ENCODE assay signal across 9 cellular contexts in the genomic region with DNA sequence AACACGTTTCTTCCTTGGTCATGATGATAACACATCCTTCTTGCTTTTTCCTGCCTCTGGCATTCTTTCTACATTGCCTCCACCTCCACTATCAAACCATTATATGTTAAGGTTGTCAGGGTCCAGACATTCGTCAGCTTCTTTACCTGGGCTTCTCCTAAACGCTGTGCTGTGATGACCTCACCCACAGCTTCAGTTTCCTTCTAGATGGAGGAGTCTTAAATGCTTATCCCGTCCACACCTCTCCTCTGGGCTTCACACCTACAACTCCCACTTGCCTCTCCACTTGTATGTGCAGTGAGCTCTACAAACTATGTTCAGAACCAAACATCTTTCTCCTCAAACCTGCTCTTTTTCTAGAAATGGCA. TPM values are rescaled to one million over a fixed set of nuclear protein-coding genes. Genes with fewer than 3 reads are reported as not detected.
DNase-seq lines count a peak whose midpoint lies in the region; ATAC-seq and TF ChIP-seq lines count a peak whose summit lies in the region.
"Had no signal": no experiment of that assay in that cellular context is flagged by ENCODE, and none has a peak within 500 bp of the region (broad histone marks: within the 10 kb centered on the region; RNA-seq: fewer than 3 reads in every experiment).

No MANE protein-coding gene starts in this region.

- DNase-seq in Caco-2 (no peak), cardiac fibroblast (ENCODE audit: low read depth in 2 of 2) (no peak), neural progenitor cell (ENCODE audit: low spot score) (no peak), posterior cingulate gyrus (no peak), pons (ENCODE audit: low spot score) (no peak), AML-193 (lab: John Stamatoyannopoulos, UW) (no peak)

- peak overlapping the region; percentile 74 for H2AFZ ChIP-seq in neural progenitor cell (replicated peaks)

- no peaks in the 10 kb centered on the region for H3K27me3 Mint-ChIP-seq in Caco-2 (ENCODE audit: insufficient read depth, unreplicated experiment)
- no peaks in the 10 kb centered on the region for H3K27me3 Mint-ChIP-seq in neural progenitor cell (ENCODE audit: insufficient read depth, low read depth)

- H3K9ac ChIP-seq in neural progenitor cell, result no peak overlapping the region

- H3K27me3 ChIP-seq in Caco-2 (replicated peaks; ENCODE audit: control insufficient read depth, insufficient read depth, low read length) (no peaks in the 10 kb centered on the region), neural progenitor cell (peaks cover 52% of the 10 kb centered on the region)

- TSS peak; percentile 93 for BruUV-seq in Caco-2 (replicated peaks; lab: Mats Ljungman, UMichigan)

- H3K27ac ChIP-seq in neural progenitor cell, result no peak overlapping the region

- ATAC-seq in HG02981 (IDR thresholded peaks at IDR 0.05; ENCODE audit: unreplicated experiment) (peak; percentile 1), GM18519 (IDR thresholded peaks at IDR 0.05; ENCODE audit: low FRiP score, unreplicated experiment) (no peak)

- POLR2A ChIA-PET in Caco-2 (lab: Charles Lee), result interaction anchor here (0.6 to 1.0 kb wide), 4 partner anchors 27 to 551 kb away, joined by 3 read pairs; partner anchors contain the start of gene NEMP2

- no peaks in the 10 kb centered on the region for H3K9me3 Mint-ChIP-seq in Caco-2 (ENCODE audit: unreplicated experiment)
- H3K9me3 Mint-ChIP-seq in neural progenitor cell, result no peaks in the 10 kb centered on the region
- H3K9me3 Mint-ChIP-seq: brain had no signal

- H3K4me2 ChIP-seq in neural progenitor cell, result peak overlapping the region; percentile 76

- no peak for TF ChIP-seq CTCF in Caco-2 (IDR thresholded peaks at IDR 0.05; ENCODE audit: insufficient read depth in 1 of 2, low read depth in 1 of 2, low read length in 1 of 2, severe bottlenecking in 1 of 2, unreplicated experiment in 1 of 2)
- TF ChIP-seq CTCF in cardiac fibroblast (IDR thresholded peaks at IDR 0.05; ENCODE audit: low read depth, low read length), result no peak
- no peak for TF ChIP-seq CTCF in neural progenitor cell (IDR thresholded peaks at IDR 0.05)

- H3K4me1 ChIP-seq in Caco-2 (peaks cover 20% of the 10 kb centered on the region), neural progenitor cell (peaks cover 7% of the 10 kb centered on the region)

- H3K9me3 ChIP-seq in Caco-2 (no peaks in the 10 kb centered on the region), neural progenitor cell (ENCODE audit: low read depth) (no peaks in the 10 kb centered on the region)

- H3K27ac Mint-ChIP-seq in Caco-2 (ENCODE audit: unreplicated experiment), result no peak overlapping the region
- no peak overlapping the region for H3K27ac Mint-ChIP-seq in neural progenitor cell
- H3K27ac Mint-ChIP-seq: brain had no signal

- H3K4me1 Mint-ChIP-seq in Caco-2 (ENCODE audit: low read depth, unreplicated experiment) (no peaks in the 10 kb centered on the region), neural progenitor cell (no peaks in the 10 kb centered on the region)
- H3K4me1 Mint-ChIP-seq: brain had no signal

- intact Hi-C loops in Caco-2 (cut with micrococcal nuclease; ENCODE audit: unreplicated experiment), result loop anchor here (1.0 to 5.0 kb wide), 4 partner anchors 16 to 157 kb away; partner anchors contain the start of gene GLS
- intact Hi-C loops in posterior cingulate gyrus (cut with DNase I), result no loop called here

- no peaks in the 10 kb centered on the region for H3K36me3 ChIP-seq in Caco-2 (ENCODE audit: control insufficient read depth, insufficient read depth, low read length)
- peaks cover under 1% of the 10 kb centered on the region for H3K36me3 ChIP-seq in neural progenitor cell

- H3K36me3 Mint-ChIP-seq in Caco-2 (ENCODE audit: insufficient read depth, unreplicated experiment) (peaks cover 8% of the 10 kb centered on the region), neural progenitor cell (peaks cover 1% of the 10 kb centered on the region)

- H3K4me3 Mint-ChIP-seq in Caco-2 (ENCODE audit: unreplicated experiment), result no peak overlapping the region
- no peak overlapping the region for H3K4me3 Mint-ChIP-seq in neural progenitor cell
- H3K4me3 Mint-ChIP-seq: brain had no signal

- no peaks in the 10 kb centered on the region for H3F3A ChIP-seq in neural progenitor cell (ENCODE audit: low read depth)

- H3K4me3 ChIP-seq in Caco-2 (ENCODE audit: low read depth, low read length), result peak overlapping the region; percentile 72
- peak overlapping the region; percentile 44 to 93 for H3K4me3 ChIP-seq in cardiac fibroblast (replicated peaks in 1 of 2; ENCODE audit: low read depth in 2 of 2, low read length in 2 of 2)
- H3K4me3 ChIP-seq in neural progenitor cell, result peak overlapping the region; percentile 77

- no peaks in the 10 kb centered on the region for H4K20me1 ChIP-seq in neural progenitor cell (ENCODE audit: low read depth)

- CTCF ChIA-PET in Caco-2 (lab: Charles Lee), result no interaction called here

- H3K79me2 ChIP-seq in neural progenitor cell (ENCODE audit: low read depth), result peaks cover 20% of the 10 kb centered on the region

RNA-seq across cellular contexts. Expression of gene STAT1, which starts 0.7 kb away (rescaled TPM):
- total RNA-seq in Caco-2 (2022) (113 and 126 TPM in 2 replicates), neural progenitor cell (ENCODE audit: low replicate concordance) (52.5 and 61.7 TPM in 2 replicates)
